ENCODE assay signal across 28 cellular contexts in genomic region chr3:72006631-72007556, GRCh38.
"Had no signal": no experiment of that assay in that cellular context is flagged by ENCODE, and none has a peak within 500 bp of the region (broad histone marks: within the 10 kb centered on the region; RNA-seq: fewer than 3 reads in every experiment).

No MANE protein-coding gene starts in this region.

- H3K9ac ChIP-seq: neural progenitor cell, parathyroid adenoma had no signal

- H3K9me3 ChIP-seq: gastrocnemius medialis, mucosa of descending colon, prostate gland, right atrium auricular region, testis, tibial artery had no signal

- FAIRE-seq: endometrium, kidney had no signal

- H3K4me1 ChIP-seq: gastrocnemius medialis, parathyroid adenoma, prostate gland, right atrium auricular region, testis, tibial artery had no signal

- H3K36me3 ChIP-seq: gastrocnemius medialis, neural progenitor cell, prostate gland, right atrium auricular region, tibial artery had no signal

- H3K9me3 Mint-ChIP-seq: memory B cell; mesothelial cell of epicardium; naive B cell; natural killer cell treated with Interleukin-12 subunit alpha and Interleukin-12 subunit beta and Interleukin-15 and Interleukin-18, amount 100 ng/mL, for 72 hours; stimulated activated effector memory CD8-positive, alpha-beta T cell treated with anti-CD3 and anti-CD28 coated beads, Interleukin-12 subunit alpha, Interleukin-12 subunit beta, amount 100 ng/mL, for 72 hours; type B pancreatic cell had no signal

- H3K36me3 Mint-ChIP-seq: memory B cell; mesothelial cell of epicardium; natural killer cell treated with Interleukin-12 subunit alpha and Interleukin-12 subunit beta and Interleukin-15 and Interleukin-18, amount 100 ng/mL, for 72 hours; neural progenitor cell; stimulated activated effector memory CD8-positive, alpha-beta T cell treated with anti-CD3 and anti-CD28 coated beads, Interleukin-12 subunit alpha, Interleukin-12 subunit beta, amount 100 ng/mL, for 72 hours; type B pancreatic cell had no signal

- ATAC-seq: gastrocnemius medialis; left lobe of liver; mucosa of descending colon; natural killer cell treated with Interleukin-12 subunit alpha and Interleukin-12 subunit beta and Interleukin-15 and Interleukin-18, amount 100 ng/mL, for 72 hours; sciatic nerve; stimulated activated effector memory CD8-positive, alpha-beta T cell treated with anti-CD3 and anti-CD28 coated beads, Interleukin-12 subunit alpha, Interleukin-12 subunit beta, amount 100 ng/mL, for 72 hours; stimulated activated naive CD8-positive, alpha-beta T cell treated with anti-CD3 and anti-CD28 coated beads, Interleukin-15, Interleukin-2, amounts not matched to agents 100 U/mL and 50 U/mL, for 24 hours had no signal

- H3K27ac Mint-ChIP-seq: memory B cell; mesothelial cell of epicardium; natural killer cell treated with Interleukin-12 subunit alpha and Interleukin-12 subunit beta and Interleukin-15 and Interleukin-18, amount 100 ng/mL, for 72 hours; neural progenitor cell; stimulated activated effector memory CD8-positive, alpha-beta T cell treated with anti-CD3 and anti-CD28 coated beads, Interleukin-12 subunit alpha, Interleukin-12 subunit beta, amount 100 ng/mL, for 72 hours; type B pancreatic cell had no signal

- H2AFZ ChIP-seq: neural progenitor cell, parathyroid adenoma had no signal

- H3K4me3 ChIP-seq: coronary artery, gastrocnemius medialis, lung, mucosa of descending colon, neural progenitor cell, prostate gland, right atrium auricular region, testis, tibial artery had no signal

- DNase-seq: dermis blood vessel endothelial cell; effector memory CD4-positive, alpha-beta T cell; foreskin fibroblast; gastrocnemius medialis; head of caudate nucleus; kidney; mucosa of descending colon; naive B cell; stimulated activated CD4-positive, alpha-beta T cell treated with anti-CD3 and anti-CD28 coated beads, Interleukin-2, amount 100 ng/mL, for 24 hours; stimulated activated CD4-positive, alpha-beta T cell treated with anti-CD3 and anti-CD28 coated beads, Interleukin-4, amount 100 ng/mL, for 24 hours; stimulated activated naive CD8-positive, alpha-beta T cell treated with anti-CD3 and anti-CD28 coated beads, Interleukin-15, Interleukin-2, amounts not matched to agents 100 U/mL and 50 U/mL, for 24 hours; substantia nigra; testis; tibial artery had no signal

- H3K79me2 ChIP-seq: parathyroid adenoma had no signal

- H3K4me2 ChIP-seq: neural progenitor cell had no signal

- H3K27ac ChIP-seq: coronary artery, gastrocnemius medialis, neural progenitor cell, parathyroid adenoma, prostate gland, right atrium auricular region, testis, tibial artery had no signal

- H3K27me3 ChIP-seq: gastrocnemius medialis, neural progenitor cell, right atrium auricular region, testis had no signal

- H3K4me3 Mint-ChIP-seq: memory B cell; mesothelial cell of epicardium; naive B cell; natural killer cell treated with Interleukin-12 subunit alpha and Interleukin-12 subunit beta and Interleukin-15 and Interleukin-18, amount 100 ng/mL, for 72 hours; neural progenitor cell; stimulated activated effector memory CD8-positive, alpha-beta T cell treated with anti-CD3 and anti-CD28 coated beads, Interleukin-12 subunit alpha, Interleukin-12 subunit beta, amount 100 ng/mL, for 72 hours; type B pancreatic cell had no signal
